ENCODE assay signal across 22 cellular contexts in genomic region chr6:84651583-84651982, GRCh38.
DNase-seq lines count a peak whose midpoint lies in the region; ATAC-seq and TF ChIP-seq lines count a peak whose summit lies in the region.
"Had no signal": no experiment of that assay in that cellular context is flagged by ENCODE, and none has a peak within 500 bp of the region (broad histone marks: within the 10 kb centered on the region; RNA-seq: fewer than 3 reads in every experiment).

No MANE protein-coding gene starts in this region.

- H3K4me3 ChIP-seq in MM.1S (ENCODE audit: low read length), result no peak overlapping the region
- no peak overlapping the region for H3K4me3 ChIP-seq in osteoblast (ENCODE audit: insufficient read depth, low read length)
- no peak overlapping the region for H3K4me3 ChIP-seq in mucosa of descending colon
- H3K4me3 ChIP-seq: adrenal gland, BLaER1, heart left ventricle, left ventricle myocardium inferior, spleen, thyroid gland had no signal

- CTCF ChIA-PET in CD4-positive, alpha-beta T cell (lab: Charles Lee), result no interaction called here

- H3K4me1 ChIP-seq in MM.1S (ENCODE audit: low read length) (no peaks in the 10 kb centered on the region), osteoblast (ENCODE audit: insufficient read depth, low read length) (peaks cover 25% of the 10 kb centered on the region), mucosa of descending colon (ENCODE audit: low read depth) (no peaks in the 10 kb centered on the region)
- H3K4me1 ChIP-seq: adrenal gland, BLaER1, left ventricle myocardium inferior, spleen, thyroid gland had no signal

- no peak overlapping the region for H3K9ac ChIP-seq in MM.1S (ENCODE audit: low read length)
- H3K9ac ChIP-seq: BLaER1 had no signal

- H3K9me3 Mint-ChIP-seq in CD4-positive, alpha-beta T cell, result peaks cover 3% of the 10 kb centered on the region
- H3K9me3 Mint-ChIP-seq: WTC11 had no signal

- H3K36me3 ChIP-seq in MM.1S (replicated peaks; ENCODE audit: insufficient read depth, low read length) (no peaks in the 10 kb centered on the region), osteoblast (ENCODE audit: insufficient read depth, low read length) (no peaks in the 10 kb centered on the region), mucosa of descending colon (ENCODE audit: low read depth) (no peaks in the 10 kb centered on the region)
- H3K36me3 ChIP-seq: adrenal gland, BLaER1, heart left ventricle, left ventricle myocardium inferior, spleen, thyroid gland had no signal

- TF ChIP-seq CTCF in MM.1S (IDR thresholded peaks at IDR 0.05; ENCODE audit: low read length), result no peak
- no peak for TF ChIP-seq CTCF in osteoblast (IDR thresholded peaks at IDR 0.05; ENCODE audit: extremely low read depth, low read depth, low read length)
- TF ChIP-seq CTCF in CD4-positive, alpha-beta T cell (IDR thresholded peaks at IDR 0.05), result no peak
- no peak for TF ChIP-seq CTCF in mucosa of descending colon (IDR thresholded peaks at IDR 0.05)

- no peaks in the 10 kb centered on the region for H3K79me2 ChIP-seq in MM.1S (ENCODE audit: low read length)
- no peaks in the 10 kb centered on the region for H3K79me2 ChIP-seq in osteoblast (ENCODE audit: insufficient read depth, low read length)

- no peaks in the 10 kb centered on the region for H3K9me2 ChIP-seq in MM.1S (replicated peaks; ENCODE audit: insufficient read depth, low read length)

- no peak overlapping the region for H3K27ac ChIP-seq in MM.1S (ENCODE audit: low read length)
- H3K27ac ChIP-seq in osteoblast (ENCODE audit: low read depth, low read length), result peak overlapping the region; percentile 71
- H3K27ac ChIP-seq in CD4-positive, alpha-beta T cell (ENCODE audit: low read depth, low read length), result no peak overlapping the region
- H3K27ac ChIP-seq: adrenal gland, BLaER1, heart left ventricle, left ventricle myocardium inferior, RWPE1, spleen, thyroid gland had no signal

- no peak for ATAC-seq in CD4-positive, alpha-beta T cell (ENCODE audit: poor library complexity)
- no peak for ATAC-seq in mucosa of descending colon
- ATAC-seq: heart left ventricle, WTC11 had no signal

- H2AFZ ChIP-seq in MM.1S (ENCODE audit: low read length) (peak overlapping the region; percentile 17; the same call in 1 of the 2 replicates), osteoblast (ENCODE audit: low read length) (no peak overlapping the region)

- H3K4me2 ChIP-seq in MM.1S (ENCODE audit: low read depth, low read length) (no peak overlapping the region), osteoblast (ENCODE audit: insufficient read depth, low read length) (peak overlapping the region; percentile 64)
- H3K4me2 ChIP-seq: BLaER1 had no signal

- no peak overlapping the region for H3K27ac Mint-ChIP-seq in CD4-positive, alpha-beta T cell
- H3K27ac Mint-ChIP-seq: IgD-negative memory B cell, WTC11 had no signal

- H4K20me1 ChIP-seq in MM.1S (ENCODE audit: insufficient read depth, low read length) (no peaks in the 10 kb centered on the region), osteoblast (ENCODE audit: insufficient read depth, low read length) (no peaks in the 10 kb centered on the region)
- H4K20me1 ChIP-seq: BLaER1 had no signal

- POLR2A ChIA-PET in CD4-positive, alpha-beta T cell (lab: Charles Lee), result no interaction called here

- H3K4me1 Mint-ChIP-seq in CD4-positive, alpha-beta T cell (ENCODE audit: low read depth), result no peaks in the 10 kb centered on the region
- H3K4me1 Mint-ChIP-seq: IgD-negative memory B cell, WTC11 had no signal

- DNase-seq in ACHN (peak; percentile 12), MM.1S (no peak), dermis blood vessel endothelial cell (peak; percentile 31), osteoblast (ENCODE audit: insufficient read length, low spot score, missing footprints) (no peak), NCI-H524 treated with DMSO at 0.1 percent for 48 hours (lab: John Stamatoyannopoulos, UW) (no peak), mucosa of descending colon (no peak)
- DNase-seq in CD4-positive, alpha-beta T cell, result no peak
- DNase-seq in stimulated activated naive CD4-positive, alpha-beta T cell treated with Interleukin-2 at 50 U/mL for 16 hours (lab: John Stamatoyannopoulos, UW), result no peak
- DNase-seq: activated T-cell treated with anti-CD3 and anti-CD28 coated beads for 4 hours; adrenal gland; heart left ventricle; left ventricle myocardium inferior; NCI-H146; NCI-H526; spleen; stimulated activated CD4-positive, alpha-beta T cell treated with anti-CD3 and anti-CD28 coated beads, Interleukin-4, amount 100 ng/mL, for 1 hour; stimulated activated naive CD4-positive, alpha-beta T cell; thyroid gland had no signal

- in situ Hi-C loops in ACHN (cut with HindIII; ENCODE audit: low pct_ligation_motif_present, low pct_unique_long_range_greater_than_20kb, low sequenced_read_pairs), result no loop called here

- H3K27me3 ChIP-seq in MM.1S (replicated peaks; ENCODE audit: insufficient read depth, low read length) (no peaks in the 10 kb centered on the region), osteoblast (ENCODE audit: insufficient read depth, low read length) (no peaks in the 10 kb centered on the region)
- no peaks in the 10 kb centered on the region for H3K27me3 ChIP-seq in CD4-positive, alpha-beta T cell (ENCODE audit: control insufficient read depth, insufficient read depth, low read length)
- H3K27me3 ChIP-seq: adrenal gland, BLaER1, heart left ventricle, spleen, thyroid gland had no signal

- H3K9me3 ChIP-seq in MM.1S (replicated peaks; ENCODE audit: insufficient read depth, low read length) (no peaks in the 10 kb centered on the region), osteoblast (ENCODE audit: low read depth, low read length) (no peaks in the 10 kb centered on the region), mucosa of descending colon (no peaks in the 10 kb centered on the region)
- H3K9me3 ChIP-seq in CD4-positive, alpha-beta T cell (ENCODE audit: control insufficient read depth, low read length), result no peaks in the 10 kb centered on the region
- H3K9me3 ChIP-seq: adrenal gland, BLaER1, heart left ventricle, left ventricle myocardium inferior, spleen, thyroid gland had no signal

- intact Hi-C loops in CD4-positive, alpha-beta T cell (cut with DNase I, micrococcal nuclease), result no loop called here
- intact Hi-C loops in mucosa of descending colon (cut with DNase I, micrococcal nuclease), result no loop called here

- H3K36me3 Mint-ChIP-seq in CD4-positive, alpha-beta T cell (ENCODE audit: low read depth), result no peaks in the 10 kb centered on the region
- H3K36me3 Mint-ChIP-seq: IgD-negative memory B cell, WTC11 had no signal

- H3F3A ChIP-seq in MM.1S (ENCODE audit: insufficient read depth, low read length), result no peaks in the 10 kb centered on the region

- H3K4me3 Mint-ChIP-seq in CD4-positive, alpha-beta T cell, result no peak overlapping the region
- H3K4me3 Mint-ChIP-seq: IgD-negative memory B cell, WTC11 had no signal

- H3K27me3 Mint-ChIP-seq in CD4-positive, alpha-beta T cell, result no peaks in the 10 kb centered on the region
- H3K27me3 Mint-ChIP-seq: IgD-negative memory B cell had no signal

Comparison
In these comparisons a context has a peak if more than half of its experiments do, and no peak if none do; other contexts are left out.
1. DNase-seq: peak in ACHN (single experiment) and dermis blood vessel endothelial cell (single experiment); none in MM.1S (single experiment), osteoblast (single experiment), NCI-H524 treated with DMSO at 0.1 percent for 48 hours (single experiment), CD4-positive, alpha-beta T cell (0 of 10), stimulated activated naive CD4-positive, alpha-beta T cell treated with Interleukin-2 at 50 U/mL for 16 hours (single experiment) and mucosa of descending colon (0 of 3).